In the genomic region with DNA sequence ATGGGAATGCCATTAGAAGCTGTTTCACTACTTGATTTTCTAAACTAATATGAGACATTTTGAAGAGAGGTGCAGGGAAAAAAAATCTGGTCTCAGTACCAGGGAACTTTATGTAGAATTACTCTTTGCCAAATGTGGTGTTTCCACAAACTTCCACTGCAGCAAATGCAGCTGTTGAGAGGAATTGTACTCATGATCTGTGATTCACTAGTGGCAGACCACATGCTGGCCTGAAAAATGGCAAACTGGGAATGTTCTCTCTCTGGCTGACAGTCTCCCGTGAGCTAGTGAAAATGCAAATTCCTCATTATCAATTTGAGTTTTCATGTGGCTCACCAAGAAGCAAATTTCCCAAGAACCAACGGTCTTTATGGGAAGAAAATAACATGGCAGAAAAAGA, we compare ENCODE assay signal across 11 cellular contexts. TPM values are rescaled to one million over a fixed set of nuclear protein-coding genes. Genes with fewer than 3 reads are reported as not detected.
"Had no signal": no experiment of that assay in that cellular context is flagged by ENCODE, and none has a peak within 500 bp of the region (broad histone marks: within the 10 kb centered on the region; RNA-seq: fewer than 3 reads in every experiment).

No MANE protein-coding gene starts in this region.

- FAIRE-seq: HTR-8/SVneo, K562 had no signal

- H3K4me3 ChIP-seq: GM23248, HAP-1, K562 had no signal

- H3K36me3 ChIP-seq: HAP-1 had no signal

- DNase-seq: GM23248, GOT3, H7, HFFc6, IMR-90 had no signal

- H3K4me1 ChIP-seq: HAP-1 had no signal

- H3K27ac ChIP-seq: GM23248 had no signal

- H3K9me3 ChIP-seq: HAP-1 had no signal

- ATAC-seq: HCT116, K562 had no signal

- H3K9ac ChIP-seq: GM23248 had no signal

- H2AFZ ChIP-seq: GM23248 had no signal

RNA-seq across cellular contexts. Expression of a gene that starts 37.8 kb away (rescaled TPM):
- total RNA-seq: GM23248, H4, H7, HFFc6, HT-29, IMR-90, K562 had no signal
- polyA plus RNA-seq: GM23248, IMR-90, K562 had no signal
